ENCODE assay signal across 13 cellular contexts in genomic region chr16:27624154-27625049, GRCh38.
"Had no signal": no experiment of that assay in that cellular context is flagged by ENCODE, and none has a peak within 500 bp of the region (broad histone marks: within the 10 kb centered on the region; RNA-seq: fewer than 3 reads in every experiment).

No MANE protein-coding gene starts in this region.

- H3K4me1 Mint-ChIP-seq: activated naive CD8-positive, alpha-beta T cell treated with anti-CD3 and anti-CD28 coated beads, Interleukin-2, amount 10 ng/mL, durations not matched to agents 7 days and 5 days; central memory CD8-positive, alpha-beta T cell had no signal

- DNase-seq: activated CD4-positive, alpha-beta T cell treated with anti-CD3 and anti-CD28 coated beads, Interleukin-2, amount 50 U/mL, for 1 hour; activated naive CD8-positive, alpha-beta T cell treated with anti-CD3 and anti-CD28 coated beads, Interleukin-2, amount 10 ng/mL, durations not matched to agents 7 days and 5 days; effector CD8-positive, alpha-beta T cell; foreskin keratinocyte; glutamatergic neuron; psoas muscle; sigmoid colon; stimulated activated CD4-positive, alpha-beta T cell treated with anti-CD3 and anti-CD28 coated beads, Interleukin-1b, Interleukin-23, amount 100 ng/mL, for 48 hours had no signal

- H3K27ac Mint-ChIP-seq: activated naive CD8-positive, alpha-beta T cell treated with anti-CD3 and anti-CD28 coated beads, Interleukin-2, amount 10 ng/mL, durations not matched to agents 7 days and 5 days; activated T-helper 1 cell treated with anti-CD3 and anti-CD28 coated beads, Interleukin-12 subunit alpha, Interleukin-12 subunit beta, Interleukin-2, Interleukin-4 antibody, amounts not matched to agents 30 ng/mL and 10 ng/mL and 1 ng/mL, durations not matched to agents 14 hours and 24 hours and 36 hours; T-helper 2 cell treated with Interferon-gamma antibody and Interleukin-4, amounts not matched to agents 5 μg/mL and 100 μg/mL, for 36 hours had no signal

- H3K4me1 ChIP-seq: foreskin keratinocyte, psoas muscle had no signal

- H3K4me3 Mint-ChIP-seq: activated naive CD8-positive, alpha-beta T cell treated with anti-CD3 and anti-CD28 coated beads, Interleukin-2, amount 10 ng/mL, durations not matched to agents 7 days and 5 days; activated T-helper 1 cell treated with anti-CD3 and anti-CD28 coated beads, Interleukin-12 subunit alpha, Interleukin-12 subunit beta, Interleukin-2, Interleukin-4 antibody, amounts not matched to agents 30 ng/mL and 10 ng/mL and 1 ng/mL, durations not matched to agents 14 hours and 24 hours and 36 hours; brain; central memory CD8-positive, alpha-beta T cell; T-helper 2 cell treated with Interferon-gamma antibody and Interleukin-4, amounts not matched to agents 5 μg/mL and 100 μg/mL, for 36 hours had no signal

- ATAC-seq: foreskin keratinocyte, psoas muscle had no signal

- H3K27me3 Mint-ChIP-seq: activated naive CD8-positive, alpha-beta T cell treated with anti-CD3 and anti-CD28 coated beads, Interleukin-2, amount 10 ng/mL, durations not matched to agents 7 days and 5 days; brain; central memory CD8-positive, alpha-beta T cell had no signal

- H3K9me3 ChIP-seq: psoas muscle, sigmoid colon, tibial nerve had no signal

- H3K27ac ChIP-seq: foreskin keratinocyte, psoas muscle, sigmoid colon had no signal

- H3K9me3 Mint-ChIP-seq: activated T-helper 1 cell treated with anti-CD3 and anti-CD28 coated beads, Interleukin-12 subunit alpha, Interleukin-12 subunit beta, Interleukin-2, Interleukin-4 antibody, amounts not matched to agents 30 ng/mL and 10 ng/mL and 1 ng/mL, durations not matched to agents 14 hours and 24 hours and 36 hours; central memory CD8-positive, alpha-beta T cell had no signal

- H3K4me3 ChIP-seq: psoas muscle, sigmoid colon, tibial nerve had no signal

- H3K27me3 ChIP-seq: foreskin keratinocyte, sigmoid colon, tibial nerve had no signal
